9 cellular contexts compared by ENCODE assay signal in genomic region chr9:98791147-98792095, GRCh38. TPM values are rescaled to one million over a fixed set of nuclear protein-coding genes. Genes with fewer than 3 reads are reported as not detected.
DNase-seq lines count a peak whose midpoint lies in the region; ATAC-seq and TF ChIP-seq lines count a peak whose summit lies in the region.
"Had no signal": no experiment of that assay in that cellular context is flagged by ENCODE, and none has a peak within 500 bp of the region (broad histone marks: within the 10 kb centered on the region; RNA-seq: fewer than 3 reads in every experiment).

No MANE protein-coding gene starts in this region.

- no peak for TF ChIP-seq POLR2A in GM18505 (IDR thresholded peaks at IDR 0.05; ENCODE audit: borderline replicate concordance, extremely low read depth, insufficient read depth, insufficient read length)

- peaks cover 4% of the 10 kb centered on the region; the same call in 1 of the 2 replicates for H3K36me3 ChIP-seq in BE2C
- no peaks in the 10 kb centered on the region for H3K36me3 ChIP-seq in colonic mucosa

- peak; percentile 98 for TF ChIP-seq CTCF in BE2C (IDR thresholded peaks at IDR 0.05; ENCODE audit: low read depth, low read length)
- peak; percentile 99 for TF ChIP-seq CTCF in LNCAP (IDR thresholded peaks at IDR 0.05)
- peak; percentile 99 for TF ChIP-seq CTCF in colonic mucosa (IDR thresholded peaks at IDR 0.05)

- peak; percentile 56 for ATAC-seq in GM19035 (IDR thresholded peaks at IDR 0.05; ENCODE audit: unreplicated experiment)
- ATAC-seq in left colon, result peak; percentile 85
- no peak for ATAC-seq in GM18505 (IDR thresholded peaks at IDR 0.05; ENCODE audit: unreplicated experiment)

- no peak overlapping the region for H3K4me3 ChIP-seq in BE2C (ENCODE audit: low read depth, low read length)
- no peak overlapping the region for H3K4me3 ChIP-seq in colonic mucosa
- H3K4me3 ChIP-seq: SK-N-MC had no signal

- H3K27ac ChIP-seq in colonic mucosa, result no peak overlapping the region
- H3K27ac ChIP-seq: SK-N-MC had no signal

- DNase-seq in BE2C (peak; percentile 58), colonic mucosa (peak; percentile 83), left colon (peak; percentile 78 to 80)
- peak; percentile 30 for DNase-seq in activated CD4-positive, alpha-beta T cell treated with anti-CD3 and anti-CD28 coated beads for 1 hour
- peak; percentile 61 for DNase-seq in stimulated activated CD4-positive, alpha-beta T cell treated with anti-CD3 and anti-CD28 coated beads, Interleukin-4, amount 100 ng/mL, for 1 hour

- H3K9me3 ChIP-seq in BE2C, result no peaks in the 10 kb centered on the region
- H3K9me3 ChIP-seq in colonic mucosa, result no peaks in the 10 kb centered on the region

- intact Hi-C loops in colonic mucosa (cut with DNase I), result loop anchor here (5.0 kb wide), 1 partner anchor 474 kb away; no protein-coding TSS in a partner anchor
- intact Hi-C loops in left colon (cut with DNase I, micrococcal nuclease), result no loop called here

- H3K9ac ChIP-seq in colonic mucosa (ENCODE audit: low read depth in 2 of 2, low read length in 2 of 2), result no peak overlapping the region

- H3K27me3 ChIP-seq in BE2C, result peaks cover 4% of the 10 kb centered on the region
- no peaks in the 10 kb centered on the region for H3K27me3 ChIP-seq in colonic mucosa

- H3K4me1 ChIP-seq in BE2C, result no peaks in the 10 kb centered on the region
- H3K4me1 ChIP-seq in colonic mucosa, result no peaks in the 10 kb centered on the region

RNA-seq across cellular contexts. Expression of gene ANKS6, which starts 4.9 kb away (rescaled TPM):
- polyA plus RNA-seq in BE2C (2012; ENCODE audit: insufficient read depth, insufficient read length, low read depth), result 10.9 TPM
- total RNA-seq in colonic mucosa (10 to 100 TPM; 19.5 to 22.0 TPM), left colon (10 to 100 TPM; 15.9 to 28.4 TPM)

RNA-seq across cellular contexts. Expression of gene GALNT12, which starts 16.0 kb away (rescaled TPM):
- polyA plus RNA-seq in BE2C (2012; ENCODE audit: insufficient read depth, insufficient read length, low read depth), result not detected
- total RNA-seq in colonic mucosa (100 to 1,000 TPM in 1 of 2 donors, 10 to 100 TPM in 1; 69.6 to 145 TPM), left colon (100 to 1,000 TPM; 115 to 156 TPM)

Comparison
In these comparisons a context has a peak if more than half of its experiments do, and no peak if none do; other contexts are left out.
1. DNase-seq: peak in every context shown above with its lines; median percentile 83 in colonic mucosa; 79 in left colon; 61 in stimulated activated CD4-positive, alpha-beta T cell treated with anti-CD3 and anti-CD28 coated beads, Interleukin-4, amount 100 ng/mL, for 1 hour; 58 in BE2C; 30 in activated CD4-positive, alpha-beta T cell treated with anti-CD3 and anti-CD28 coated beads for 1 hour.